ENCODE assay signal across 16 cellular contexts in genomic region chr3:1766384-1766783, GRCh38.
DNase-seq lines count a peak whose midpoint lies in the region; ATAC-seq and TF ChIP-seq lines count a peak whose summit lies in the region.
"Had no signal": no experiment of that assay in that cellular context is flagged by ENCODE, and none has a peak within 500 bp of the region (broad histone marks: within the 10 kb centered on the region; RNA-seq: fewer than 3 reads in every experiment).

No MANE protein-coding gene starts in this region.

- POLR2A ChIA-PET in WTC11 (lab: Charles Lee) = no interaction called here

- TF ChIP-seq CTCF in H9 (conservative IDR thresholded peaks at IDR 0.05) = no peak
- no peak for TF ChIP-seq CTCF in WTC11 (IDR thresholded peaks at IDR 0.05)
- no peak for TF ChIP-seq CTCF in BE2C (IDR thresholded peaks at IDR 0.05; ENCODE audit: low read depth, low read length)

- H3K4me3 Mint-ChIP-seq in H9 = no peak overlapping the region; a peak in 1 of 5 replicates
- H3K4me3 Mint-ChIP-seq in WTC11 = no peak overlapping the region
- H3K4me3 Mint-ChIP-seq: CD4-positive, CD25-positive, alpha-beta regulatory T cell had no signal

- H3K4me3 ChIP-seq in iPS-20b (ENCODE audit: low read length) (no peak overlapping the region; the same call in 1 of the 2 replicates), BE2C (ENCODE audit: low read depth, low read length) (no peak overlapping the region)

- H3K9me3 ChIP-seq in H9 (ENCODE audit: control insufficient read depth, low read depth, low read length) (no peaks in the 10 kb centered on the region), iPS-20b (ENCODE audit: insufficient read depth, low read depth, low read length) (no peaks in the 10 kb centered on the region), BE2C (no peaks in the 10 kb centered on the region)

- no CpG with 5 or more reads among the region's 3 CpGs for WGBS in H9 (ENCODE audit: extremely low coverage, insufficient read length, low lambda C conversion rate)

- no peak overlapping the region for H3K4me2 ChIP-seq in H9 (ENCODE audit: insufficient read depth, insufficient read length, low read length)

- no peak overlapping the region for H2BK20ac ChIP-seq in H9 (ENCODE audit: low read depth, low read length, poor library complexity, severe bottlenecking)

- no peaks in the 10 kb centered on the region for H3K79me2 ChIP-seq in H9 (ENCODE audit: insufficient read depth, low read length)

- H3K4me1 ChIP-seq in H9 (ENCODE audit: insufficient read depth, low read length) = peaks cover 4% of the 10 kb centered on the region; the same call in 1 of the 2 replicates
- peaks cover 24% of the 10 kb centered on the region; the same call in 1 of the 2 replicates for H3K4me1 ChIP-seq in iPS-20b (ENCODE audit: insufficient read depth, low read length)
- no peaks in the 10 kb centered on the region for H3K4me1 ChIP-seq in BE2C

- H3K27me3 ChIP-seq in H9 (ENCODE audit: insufficient read depth, low read length) (no peaks in the 10 kb centered on the region), iPS-20b (ENCODE audit: insufficient read depth, low read length) (no peaks in the 10 kb centered on the region), BE2C (no peaks in the 10 kb centered on the region)

- H3K36me3 Mint-ChIP-seq in H9 (ENCODE audit: insufficient read depth in 1 of 3, low read depth in 3 of 3) = no peaks in the 10 kb centered on the region
- H3K36me3 Mint-ChIP-seq in WTC11 = peaks cover 53% of the 10 kb centered on the region
- H3K36me3 Mint-ChIP-seq: CD4-positive, CD25-positive, alpha-beta regulatory T cell had no signal

- H4K8ac ChIP-seq in H9 (replicated peaks; ENCODE audit: insufficient read length, low read depth, low read length) = no peak overlapping the region

- H3T11ph ChIP-seq in H9 (ENCODE audit: low read length) = no peak overlapping the region

- H3K27me3 Mint-ChIP-seq in H9 (ENCODE audit: low read depth) = no peaks in the 10 kb centered on the region
- peaks cover 8% of the 10 kb centered on the region for H3K27me3 Mint-ChIP-seq in WTC11 (ENCODE audit: low read depth)
- H3K27me3 Mint-ChIP-seq: CD4-positive, CD25-positive, alpha-beta regulatory T cell had no signal

- no peaks in the 10 kb centered on the region for H4K20me1 ChIP-seq in H9 (ENCODE audit: control insufficient read depth, insufficient read depth, insufficient read length)

- H3K4me1 Mint-ChIP-seq in H9 = peaks cover 29 to 35% of the 10 kb centered on the region in 2 experiments
- no peaks in the 10 kb centered on the region for H3K4me1 Mint-ChIP-seq in WTC11
- H3K4me1 Mint-ChIP-seq: CD4-positive, CD25-positive, alpha-beta regulatory T cell had no signal

- no peak overlapping the region for H4K5ac ChIP-seq in H9 (ENCODE audit: insufficient read length, low read depth, low read length)

- CTCF ChIA-PET in WTC11 (lab: Charles Lee) = no interaction called here

- no peak for ATAC-seq in WTC11
- ATAC-seq: Right ventricle myocardium inferior, SK-N-SH treated with all-trans-retinoic acid at 6 μM for 48 hours had no signal

- no peak overlapping the region for H3K18ac ChIP-seq in H9 (ENCODE audit: insufficient read length, low read depth, low read length)

- no peak overlapping the region for H2BK15ac ChIP-seq in H9 (ENCODE audit: low read depth, low read length)

- no peaks in the 10 kb centered on the region for H3K36me3 ChIP-seq in iPS-20b (ENCODE audit: insufficient read depth, low read depth, low read length)
- no peaks in the 10 kb centered on the region for H3K36me3 ChIP-seq in BE2C

- H3K27ac ChIP-seq in H9 (ENCODE audit: insufficient read length, low read depth, low read length) (no peak overlapping the region), iPS-20b (ENCODE audit: low read length) (peak overlapping the region; percentile 5)

- no peak overlapping the region for H2BK12ac ChIP-seq in H9 (ENCODE audit: insufficient read length, low read depth, low read length)

- H3K9me3 Mint-ChIP-seq in H9 (no peaks in the 10 kb centered on the region), WTC11 (peaks cover 82% of the 10 kb centered on the region)

- H3K23me2 ChIP-seq in H9 (ENCODE audit: insufficient read length, low read depth, low read length, poor library complexity, severe bottlenecking) = no peaks in the 10 kb centered on the region

- no peak overlapping the region for H3K9ac ChIP-seq in H9 (ENCODE audit: extremely low read depth, insufficient read length, low read length)
- H3K9ac ChIP-seq in iPS-20b (ENCODE audit: low read depth, low read length) = no peak overlapping the region; the same call in 1 of the 2 replicates

- H3K79me1 ChIP-seq in H9 (ENCODE audit: insufficient read depth, low read depth, low read length, poor library complexity, severe bottlenecking) = no peaks in the 10 kb centered on the region

- no peak overlapping the region for H3K4ac ChIP-seq in H9 (ENCODE audit: low read depth, low read length)

- no peak overlapping the region for H3K14ac ChIP-seq in H9 (ENCODE audit: insufficient read depth, low read length)

- H3K56ac ChIP-seq in H9 (ENCODE audit: insufficient read length, low read depth, low read length) = no peak overlapping the region

- H3K23ac ChIP-seq in H9 (ENCODE audit: insufficient read length, low read depth, low read length) = no peak overlapping the region

- no peak overlapping the region for H2AK5ac ChIP-seq in H9 (ENCODE audit: insufficient read length, low read length)

- no peak overlapping the region for H2AFZ ChIP-seq in H9 (ENCODE audit: low read length)

- H2BK120ac ChIP-seq in H9 (ENCODE audit: low read depth, low read length, poor library complexity, severe bottlenecking) = no peak overlapping the region

- H3K27ac Mint-ChIP-seq in H9 (peak overlapping the region; percentile 42 to 68 (median 53); a peak in 4 of 7 replicates), WTC11 (no peak overlapping the region)
- H3K27ac Mint-ChIP-seq: CD4-positive, CD25-positive, alpha-beta regulatory T cell had no signal

- DNase-seq in H9 = no peak
- peak; percentile 12 for DNase-seq in NCI-H146 treated with DMSO at 0.1 percent for 48 hours (lab: John Stamatoyannopoulos, UW; ENCODE audit: unreplicated experiment)
- peak; percentile 18 for DNase-seq in NCI-H526 treated with DMSO at 0.1 percent for 48 hours (lab: John Stamatoyannopoulos, UW)
- DNase-seq in amniotic stem cell (lab: John Stamatoyannopoulos, UW) = no peak
- no peak for DNase-seq in WTC11 (ENCODE audit: low spot score)
- no peak for DNase-seq in BE2C
- DNase-seq: CD4-positive, CD25-positive, alpha-beta regulatory T cell; KG1; NCI-H1436 treated with DMSO at 0.1 percent for 48 hours; NCI-H2171; NCI-H510A treated with DMSO at 0.1 percent for 48 hours; T-helper 1 cell; T1000 had no signal

- H4K91ac ChIP-seq in H9 (ENCODE audit: insufficient read length, low read depth, low read length) = no peak overlapping the region

- H2BK5ac ChIP-seq in H9 (ENCODE audit: insufficient read length, low read length) = no peak overlapping the region

TF ChIP-seq in WTC11, 78 proteins besides CTCF, POLR2A, EP300 and RAD21 (continues in another document):
- TF ChIP-seq ZNF423 (CRISPR knock-in tag; IDR thresholded peaks at IDR 0.05) (no peak), ZNF263 (CRISPR knock-in tag; IDR thresholded peaks at IDR 0.05; ENCODE audit: low read depth) (no peak), ZNF416 (CRISPR knock-in tag; IDR thresholded peaks at IDR 0.05) (no peak), ATF1 (CRISPR knock-in tag; IDR thresholded peaks at IDR 0.05) (no peak), NFE2L1 (CRISPR knock-in tag; IDR thresholded peaks at IDR 0.05) (no peak), TP53 (CRISPR knock-in tag; IDR thresholded peaks at IDR 0.05) (no peak), NR2C2 (CRISPR knock-in tag; IDR thresholded peaks at IDR 0.05) (no peak), CBFB (CRISPR knock-in tag; IDR thresholded peaks at IDR 0.05; ENCODE audit: low read depth) (no peak), ZBTB21 (CRISPR knock-in tag; IDR thresholded peaks at IDR 0.05; ENCODE audit: borderline replicate concordance) (no peak)
- TF ChIP-seq, protein P1, sequence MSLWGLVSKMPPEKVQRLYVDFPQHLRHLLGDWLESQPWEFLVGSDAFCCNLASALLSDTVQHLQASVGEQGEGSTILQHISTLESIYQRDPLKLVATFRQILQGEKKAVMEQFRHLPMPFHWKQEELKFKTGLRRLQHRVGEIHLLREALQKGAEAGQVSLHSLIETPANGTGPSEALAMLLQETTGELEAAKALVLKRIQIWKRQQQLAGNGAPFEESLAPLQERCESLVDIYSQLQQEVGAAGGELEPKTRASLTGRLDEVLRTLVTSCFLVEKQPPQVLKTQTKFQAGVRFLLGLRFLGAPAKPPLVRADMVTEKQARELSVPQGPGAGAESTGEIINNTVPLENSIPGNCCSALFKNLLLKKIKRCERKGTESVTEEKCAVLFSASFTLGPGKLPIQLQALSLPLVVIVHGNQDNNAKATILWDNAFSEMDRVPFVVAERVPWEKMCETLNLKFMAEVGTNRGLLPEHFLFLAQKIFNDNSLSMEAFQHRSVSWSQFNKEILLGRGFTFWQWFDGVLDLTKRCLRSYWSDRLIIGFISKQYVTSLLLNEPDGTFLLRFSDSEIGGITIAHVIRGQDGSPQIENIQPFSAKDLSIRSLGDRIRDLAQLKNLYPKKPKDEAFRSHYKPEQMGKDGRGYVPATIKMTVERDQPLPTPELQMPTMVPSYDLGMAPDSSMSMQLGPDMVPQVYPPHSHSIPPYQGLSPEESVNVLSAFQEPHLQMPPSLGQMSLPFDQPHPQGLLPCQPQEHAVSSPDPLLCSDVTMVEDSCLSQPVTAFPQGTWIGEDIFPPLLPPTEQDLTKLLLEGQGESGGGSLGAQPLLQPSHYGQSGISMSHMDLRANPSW (CRISPR knock-in tag; conservative IDR thresholded peaks at IDR 0.05; ENCODE audit: low read depth) = no peak
- TF ChIP-seq, protein P2, sequence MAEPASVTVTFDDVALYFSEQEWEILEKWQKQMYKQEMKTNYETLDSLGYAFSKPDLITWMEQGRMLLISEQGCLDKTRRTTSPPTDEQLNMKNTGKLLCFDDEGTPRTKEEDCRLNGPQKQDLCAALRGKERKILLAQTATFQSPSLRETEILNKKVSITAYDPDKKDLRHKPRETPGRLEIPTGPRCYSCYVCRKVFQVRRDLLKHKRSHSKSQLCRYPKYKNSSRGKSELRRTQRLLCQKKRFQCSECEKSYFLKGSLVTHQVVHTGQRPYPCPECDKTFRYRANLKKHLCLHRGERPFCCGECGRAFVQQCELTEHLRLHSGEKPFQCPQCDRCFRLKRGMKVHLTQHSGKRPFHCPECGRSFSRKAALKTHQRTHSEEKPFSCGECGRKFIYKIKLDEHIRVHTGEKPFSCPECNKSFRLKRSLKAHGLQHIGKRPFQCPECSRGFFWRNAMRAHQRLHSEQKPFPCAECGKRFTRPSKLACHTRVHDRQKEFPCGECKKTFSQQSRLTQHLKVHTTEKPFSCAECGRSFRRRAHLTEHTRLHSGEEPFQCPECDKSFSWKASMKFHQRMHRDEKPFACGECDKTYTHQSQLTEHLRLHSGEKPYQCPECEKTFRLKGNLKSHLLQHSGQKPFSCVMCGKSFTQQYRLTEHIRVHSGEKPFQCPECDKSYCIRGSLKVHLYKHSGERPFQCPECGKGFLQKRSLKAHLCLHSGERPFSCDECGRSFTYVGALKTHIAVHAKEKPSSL (CRISPR knock-in tag; conservative IDR thresholded peaks at IDR 0.05) = no peak

Comparison
In these comparisons a context has a peak if more than half of its experiments do, and no peak if none do; other contexts are left out.
1. DNase-seq: peak in NCI-H146 treated with DMSO at 0.1 percent for 48 hours (single experiment) and NCI-H526 treated with DMSO at 0.1 percent for 48 hours (single experiment); none in H9 (single experiment), amniotic stem cell (single experiment), WTC11 (single experiment) and BE2C (single experiment).